In genomic region chr12:123364532-123365140, GRCh38 we compare ENCODE assay signal across 8 cellular contexts. TPM values are rescaled to one million over a fixed set of nuclear protein-coding genes. Genes with fewer than 3 reads are reported as not detected.
A peak's percentile ranks its signal among the peaks of the same experiment; 100 is the strongest.
DNase-seq lines count a peak whose midpoint lies in the region; ATAC-seq and TF ChIP-seq lines count a peak whose summit lies in the region.

Gene SBNO1, minus strand, starts transcription at chr12:123364847. Its CDS starts 14,406 bp downstream, at chr12:123350441.

- H2BK5ac ChIP-seq in trophoblast cell (ENCODE audit: low read depth, low read length, poor library complexity) = peak within 1 kb of the TSS; percentile 97

- peak within 1 kb of the TSS; percentile 95 for H4K8ac ChIP-seq in trophoblast cell (ENCODE audit: low read depth, low read length)

- peak within 1 kb of the TSS; percentile 92 for H2AFZ ChIP-seq in trophoblast cell (ENCODE audit: insufficient read depth, low read length, poor library complexity)

- peak within 1 kb of the TSS; percentile 94 for H4K12ac ChIP-seq in trophoblast cell (ENCODE audit: low read depth, low read length)

- peak within 1 kb of the TSS; percentile 95 for H3K4me3 Mint-ChIP-seq in activated naive CD8-positive, alpha-beta T cell treated with anti-CD3 and anti-CD28 coated beads, Interleukin-2, amount 10 ng/mL, durations not matched to agents 7 days and 5 days

- H3K4me1 ChIP-seq in cardiac muscle cell (ENCODE audit: low read depth) (peaks cover 11% of the 10 kb centered on the region), trophoblast cell (ENCODE audit: control insufficient read depth in 1 of 2, insufficient read depth in 2 of 2, low read length in 2 of 2) (no peaks in the 10 kb centered on the region), tibial nerve (peaks cover 0 to 45% (median 12%) of the 10 kb centered on the region in 4 donors)

- peak within 1 kb of the TSS; percentile 95 for H3K4me3 ChIP-seq in cardiac muscle cell
- peak within 1 kb of the TSS; percentile 99 for H3K4me3 ChIP-seq in trophoblast cell (ENCODE audit: low read depth, low read length)
- H3K4me3 ChIP-seq in tibial nerve = peak within 1 kb of the TSS; percentile 67 to 97 (median 82)

- no peaks in the 10 kb centered on the region for H3K27me3 Mint-ChIP-seq in activated naive CD8-positive, alpha-beta T cell treated with anti-CD3 and anti-CD28 coated beads, Interleukin-2, amount 10 ng/mL, durations not matched to agents 7 days and 5 days

- peak within 1 kb of the TSS; percentile 71 for H2AK5ac ChIP-seq in trophoblast cell (ENCODE audit: low read length)

- peak within 1 kb of the TSS; percentile 96 for H4K91ac ChIP-seq in trophoblast cell (ENCODE audit: low read depth, low read length)

- peaks cover 9% of the 10 kb centered on the region for H3K4me1 Mint-ChIP-seq in activated naive CD8-positive, alpha-beta T cell treated with anti-CD3 and anti-CD28 coated beads, Interleukin-2, amount 10 ng/mL, durations not matched to agents 7 days and 5 days

- H3K36me3 ChIP-seq in cardiac muscle cell (no peaks in the 10 kb centered on the region), trophoblast cell (ENCODE audit: control insufficient read depth in 1 of 2, insufficient read depth in 2 of 2, low read length in 2 of 2) (peaks cover 0 to 6% of the 10 kb centered on the region in 2 experiments), tibial nerve (no peaks in the 10 kb centered on the region)

- POLR2A ChIA-PET in activated naive CD8-positive, alpha-beta T cell treated with anti-CD3 and anti-CD28 coated beads, Interleukin-2, amount 10 ng/mL, durations not matched to agents 7 days and 5 days (lab: Charles Lee) = interaction anchor here (0.6 to 6.7 kb wide), 24 partner anchors 8 to 1296 kb away, joined by 3 to 86 read pairs (median 5); partner anchors contain the start of genes ARL6IP4, DDX55, KMT5A and MPHOSPH9

- H3K27ac ChIP-seq in cardiac muscle cell (peak within 1 kb of the TSS; percentile 94), trophoblast cell (ENCODE audit: low read depth, low read length) (peak within 1 kb of the TSS; percentile 91), tibial nerve (peak within 1 kb of the TSS; percentile 86 to 97 (median 92))

- H3K9ac ChIP-seq in trophoblast cell (ENCODE audit: low read length) = peak within 1 kb of the TSS; percentile 98

- peak within 1 kb of the TSS; percentile 96 for H2BK120ac ChIP-seq in trophoblast cell (ENCODE audit: insufficient read depth, low read length, poor library complexity)

- no peak for TF ChIP-seq CTCF in cardiac muscle cell (IDR thresholded peaks at IDR 0.05; ENCODE audit: low read depth, low read length)
- TF ChIP-seq CTCF in tibial nerve (IDR thresholded peaks at IDR 0.05) = no peak

- peak within 1 kb of the TSS; percentile 98 for H3K18ac ChIP-seq in trophoblast cell (ENCODE audit: low read length)

- no peaks in the 10 kb centered on the region for H3K9me3 ChIP-seq in cardiac muscle cell (ENCODE audit: low read depth)
- no peaks in the 10 kb centered on the region for H3K9me3 ChIP-seq in trophoblast cell (ENCODE audit: insufficient read depth, low read depth, low read length)
- H3K9me3 ChIP-seq in tibial nerve = no peaks in the 10 kb centered on the region

- peak within 1 kb of the TSS; percentile 91 for H3K4me2 ChIP-seq in trophoblast cell (ENCODE audit: low read length)

- H3K79me1 ChIP-seq in trophoblast cell (ENCODE audit: low read length) = peaks cover 12% of the 10 kb centered on the region

- peak within 1 kb of the TSS; percentile 99 for H3K4ac ChIP-seq in trophoblast cell (ENCODE audit: low read depth, low read length)

- TF ChIP-seq EP300 in tibial nerve (IDR thresholded peaks at IDR 0.05) = peak in 1 of 2 donors; percentile 38

- no peaks in the 10 kb centered on the region for H3K9me3 Mint-ChIP-seq in activated naive CD8-positive, alpha-beta T cell treated with anti-CD3 and anti-CD28 coated beads, Interleukin-2, amount 10 ng/mL, durations not matched to agents 7 days and 5 days

- peak; percentile 32 to 76 for TF ChIP-seq POLR2A in tibial nerve (IDR thresholded peaks at IDR 0.05)

- no CpG with 5 or more reads among the region's 58 CpGs for WGBS in trophoblast cell (ENCODE audit: extremely low coverage, insufficient coverage, insufficient read length)
- 1 to 3% methylated on average over 24 to 32 of the region's 58 CpGs for WGBS in tibial nerve, 2 donors

- no peaks in the 10 kb centered on the region for H3K36me3 Mint-ChIP-seq in activated naive CD8-positive, alpha-beta T cell treated with anti-CD3 and anti-CD28 coated beads, Interleukin-2, amount 10 ng/mL, durations not matched to agents 7 days and 5 days

- peak within 1 kb of the TSS; percentile 11 for H2BK12ac ChIP-seq in trophoblast cell (ENCODE audit: low read length)

- peak within 1 kb of the TSS; percentile 94 for H3K27ac Mint-ChIP-seq in activated naive CD8-positive, alpha-beta T cell treated with anti-CD3 and anti-CD28 coated beads, Interleukin-2, amount 10 ng/mL, durations not matched to agents 7 days and 5 days

- H3K27me3 ChIP-seq in cardiac muscle cell (no peaks in the 10 kb centered on the region), trophoblast cell (ENCODE audit: insufficient read depth, low read length) (no peaks in the 10 kb centered on the region), tibial nerve (no peaks in the 10 kb centered on the region)

- H3K14ac ChIP-seq in trophoblast cell (ENCODE audit: low read length) = peak within 1 kb of the TSS; percentile 97

- peak; percentile 59 for ATAC-seq in SK-N-SH treated with all-trans-retinoic acid at 6 μM for 48 hours
- ATAC-seq in activated naive CD8-positive, alpha-beta T cell treated with anti-CD3 and anti-CD28 coated beads, Interleukin-2, amount 10 ng/mL, durations not matched to agents 7 days and 5 days (ENCODE audit: low read depth) = peak; percentile 51

- H3K79me2 ChIP-seq in trophoblast cell (ENCODE audit: control insufficient read depth, insufficient read depth, low read length, poor library complexity) = peaks cover 28% of the 10 kb centered on the region

- peak; percentile 89 for DNase-seq in EL
- peak; percentile 83 for DNase-seq in HCEC 1CT
- DNase-seq in NCI-H1048 (lab: John Stamatoyannopoulos, UW) = peak; percentile 54
- peak; percentile 92 for DNase-seq in activated naive CD8-positive, alpha-beta T cell treated with anti-CD3 and anti-CD28 coated beads, Interleukin-2, amount 10 ng/mL, durations not matched to agents 7 days and 5 days
- DNase-seq in cardiac muscle cell (ENCODE audit: low read depth in 1 of 2, low spot score in 1 of 2) = peak; percentile 93 to 94
- peak; percentile 76 to 90 for DNase-seq in trophoblast cell
- peak; percentile 85 to 88 for DNase-seq in tibial nerve (ENCODE audit: low spot score in 2 of 2)

- no peak within 1 kb of the TSS for H3K23ac ChIP-seq in trophoblast cell (ENCODE audit: low read length)

TF ChIP-seq in SK-N-SH treated with all-trans-retinoic acid at 6 μM for 48 hours, 23 proteins besides CTCF, POLR2A, EP300 and RAD21 (continues in another document):
- TF ChIP-seq PATZ1 (CRISPR knock-in tag; IDR thresholded peaks at IDR 0.05; ENCODE audit: borderline replicate concordance) (no peak), ZC3H10 (CRISPR knock-in tag; IDR thresholded peaks at IDR 0.05) (no peak), ESRRG (CRISPR knock-in tag; IDR thresholded peaks at IDR 0.05) (no peak), TSHZ2 (CRISPR knock-in tag; IDR thresholded peaks at IDR 0.05) (no peak), OSR1 (CRISPR knock-in tag; IDR thresholded peaks at IDR 0.05) (no peak), ZNF565 (CRISPR knock-in tag; conservative IDR thresholded peaks at IDR 0.05; ENCODE audit: low read depth) (no peak)

RNA-seq across cellular contexts. Expression of gene SBNO1, which starts in this region (rescaled TPM):
- total RNA-seq in activated naive CD8-positive, alpha-beta T cell treated with anti-CD3 and anti-CD28 coated beads, Interleukin-2, amount 10 ng/mL, durations not matched to agents 7 days and 5 days = 10 to 100 TPM; 40.7 to 41.1 TPM
- total RNA-seq in cardiac muscle cell = 10.3 and 17.7 TPM in 2 replicates
- polyA plus RNA-seq in cardiac muscle cell = 10.4 and 21.4 TPM in 2 replicates
- polyA plus RNA-seq in trophoblast cell (2013) = 30.3 and 30.7 TPM in 2 replicates
- 10 to 100 TPM; 13.9 to 25.8 (median 17.8) TPM for total RNA-seq in tibial nerve

Comparison
In these comparisons a context has a peak if more than half of its experiments do, and no peak if none do; other contexts are left out.
1. Peak in every context shown above with its lines: DNase-seq, ATAC-seq, H3K4me3 ChIP-seq and H3K27ac ChIP-seq.